20 cellular contexts compared by ENCODE assay signal in genomic region chr10:117551322-117552155, GRCh38. TPM values are rescaled to one million over a fixed set of nuclear protein-coding genes. Genes with fewer than 3 reads are reported as not detected.
DNase-seq lines count a peak whose midpoint lies in the region; ATAC-seq and TF ChIP-seq lines count a peak whose summit lies in the region.
"Had no signal": no experiment of that assay in that cellular context is flagged by ENCODE, and none has a peak within 500 bp of the region (broad histone marks: within the 10 kb centered on the region; RNA-seq: fewer than 3 reads in every experiment).

No MANE protein-coding gene starts in this region.

- peak overlapping the region; percentile 83 for H3K4me2 ChIP-seq in GM23248 (ENCODE audit: unreplicated experiment)

- H3K27me3 Mint-ChIP-seq in progenitor cell of endocrine pancreas, result peaks cover 100% of the 10 kb centered on the region

- peak overlapping the region; percentile 8 for H3K27ac Mint-ChIP-seq in progenitor cell of endocrine pancreas

- no peaks in the 10 kb centered on the region for H3K27me3 ChIP-seq in GM23248 (replicated peaks; ENCODE audit: insufficient read depth)
- H3K27me3 ChIP-seq in adipocyte (replicated peaks; ENCODE audit: control insufficient read depth, insufficient read depth, low read length), result no peaks in the 10 kb centered on the region
- peaks cover 100% of the 10 kb centered on the region for H3K27me3 ChIP-seq in iPS-18a (ENCODE audit: control insufficient read depth, insufficient read depth, low read length)
- peaks cover 29 to 100% (median 100%) of the 10 kb centered on the region in 3 donors for H3K27me3 ChIP-seq in stomach

- peak overlapping the region; percentile 70 for H3K4me3 ChIP-seq in GM23248
- peak overlapping the region; percentile 77 for H3K4me3 ChIP-seq in adipocyte (ENCODE audit: low read length)
- H3K4me3 ChIP-seq in iPS-18a (ENCODE audit: low read length), result peak overlapping the region; percentile 11
- H3K4me3 ChIP-seq in stomach, result no peak overlapping the region
- H3K4me3 ChIP-seq: left ventricle myocardium inferior, transverse colon had no signal

- H3F3A ChIP-seq in GM23248 (ENCODE audit: insufficient read depth), result no peaks in the 10 kb centered on the region

- TF ChIP-seq POLR2A in stomach (IDR thresholded peaks at IDR 0.05), result no peak

- H3K9ac ChIP-seq in GM23248, result peak overlapping the region; percentile 82
- peak overlapping the region; percentile 83 for H3K9ac ChIP-seq in adipocyte (ENCODE audit: low read length)
- H3K9ac ChIP-seq in iPS-18a (ENCODE audit: low read length), result no peak overlapping the region

- H3K9me3 Mint-ChIP-seq in progenitor cell of endocrine pancreas (ENCODE audit: low read depth), result no peaks in the 10 kb centered on the region

- no peak for TF ChIP-seq EP300 in stomach (IDR thresholded peaks at IDR 0.05)

- in situ Hi-C loops in GM23248 (cut with MboI), result no loop called here

- no peaks in the 10 kb centered on the region for H4K20me1 ChIP-seq in GM23248 (ENCODE audit: insufficient read depth)

- ATAC-seq in GM19324 (IDR thresholded peaks at IDR 0.05; ENCODE audit: low FRiP score, unreplicated experiment), result no peak
- ATAC-seq in GM21390 (IDR thresholded peaks at IDR 0.05; ENCODE audit: unreplicated experiment), result no peak
- ATAC-seq: HepG2 had no signal

- TF ChIP-seq CTCF in progenitor cell of endocrine pancreas (IDR thresholded peaks at IDR 0.05; ENCODE audit: unreplicated experiment) (no peak), stomach (IDR thresholded peaks at IDR 0.05) (no peak)

- H3K79me2 ChIP-seq in GM23248 (ENCODE audit: insufficient read depth), result peaks cover 86% of the 10 kb centered on the region

- WGBS in GM23248 (ENCODE audit: low coverage in 1 of 2, low lambda C conversion rate in 2 of 2, missing lambda C conversion rate in 2 of 2), 2 experiments, result 88% methylated on average over 45 of the region's 45 CpGs
- WGBS in stomach, 5 donors, result 6 to 15% (median 8%) methylated on average over 22 to 45 of the region's 45 CpGs

- intact Hi-C loops in stomach (cut with DNase I; ENCODE audit: low total_unique reads), result no loop called here

- H3K9me3 ChIP-seq in GM23248 (ENCODE audit: low read depth) (no peaks in the 10 kb centered on the region), adipocyte (ENCODE audit: control insufficient read depth, low read length) (no peaks in the 10 kb centered on the region), iPS-18a (ENCODE audit: control insufficient read depth, low read depth, low read length) (no peaks in the 10 kb centered on the region), stomach (no peaks in the 10 kb centered on the region)
- H3K9me3 ChIP-seq: heart left ventricle, left ventricle myocardium inferior, transverse colon had no signal

- H2AFZ ChIP-seq in GM23248, result peak overlapping the region; percentile 79

- H3K36me3 ChIP-seq in GM23248 (ENCODE audit: low read depth) (peaks cover 8% of the 10 kb centered on the region; the same call in 1 of the 2 replicates), adipocyte (ENCODE audit: control insufficient read depth, insufficient read depth, low read length, severe bottlenecking) (peaks cover 12% of the 10 kb centered on the region), iPS-18a (ENCODE audit: control insufficient read depth, low read depth, low read length) (no peaks in the 10 kb centered on the region), stomach (no peaks in the 10 kb centered on the region)
- H3K36me3 ChIP-seq: heart left ventricle, left ventricle myocardium inferior, transverse colon had no signal

- DNase-seq in GM23248 (no peak), adipocyte (ENCODE audit: low read depth) (no peak), progenitor cell of endocrine pancreas (ENCODE audit: low spot score, unreplicated experiment) (no peak), stomach (no peak), Kasumi-1 (lab: John Stamatoyannopoulos, UW) (no peak)
- DNase-seq: AML-193, cerebellar nuclear complex, DMS 273 treated with DMSO at 0.1 percent for 48 hours, heart left ventricle, left ventricle myocardium inferior, NCI-H1092, NCI-H2171 treated with DMSO at 0.1 percent for 48 hours, T-helper 1 cell, transverse colon had no signal

- H3K4me3 Mint-ChIP-seq in progenitor cell of endocrine pancreas (ENCODE audit: low read depth), result no peak overlapping the region

- H3K36me3 Mint-ChIP-seq in progenitor cell of endocrine pancreas (ENCODE audit: insufficient read depth), result no peaks in the 10 kb centered on the region

- peaks cover 10% of the 10 kb centered on the region for H3K4me1 Mint-ChIP-seq in progenitor cell of endocrine pancreas (ENCODE audit: low read depth)

- H3K4me1 ChIP-seq in GM23248 (ENCODE audit: insufficient read depth), result peaks cover 24% of the 10 kb centered on the region
- peaks cover 21% of the 10 kb centered on the region for H3K4me1 ChIP-seq in adipocyte (ENCODE audit: control insufficient read depth, insufficient read depth, low read length)
- H3K4me1 ChIP-seq in iPS-18a (ENCODE audit: control insufficient read depth, low read depth, low read length), result peaks cover 12% of the 10 kb centered on the region
- peaks cover 6 to 41% (median 26%) of the 10 kb centered on the region in 4 donors for H3K4me1 ChIP-seq in stomach

- peak overlapping the region; percentile 82 for H3K27ac ChIP-seq in GM23248
- H3K27ac ChIP-seq in iPS-18a (ENCODE audit: low read length), result no peak overlapping the region
- H3K27ac ChIP-seq in stomach, result no peak overlapping the region
- H3K27ac ChIP-seq: epithelial cell of prostate, heart left ventricle, left ventricle myocardium inferior, transverse colon had no signal

- H3K9me2 ChIP-seq in GM23248 (ENCODE audit: insufficient read depth), result no peaks in the 10 kb centered on the region

RNA-seq across cellular contexts. Expression of gene EMX2, which starts 9.0 kb away (rescaled TPM):
- total RNA-seq in GM23248 (2014; rRNA removed; shearing (Covaris generic)), result 13.4 and 16.3 TPM in 2 replicates
- polyA plus RNA-seq in GM23248 (2016; fragmentation: Nextera tagmentation; extraction: Ambion mirVana) (12.8 and 13.2 TPM in 2 replicates), stomach (under 1 TPM in 1 of 3 donors, not detected in 2; 0.18 TPM)
- total RNA-seq in progenitor cell of endocrine pancreas (0.89 TPM in 1 of 2 replicates, not detected in the other), stomach (not detected)
- total RNA-seq: H4, HepG2 had no signal
- polyA plus RNA-seq: HepG2 had no signal

Comparison
In these comparisons a context has a peak if more than half of its experiments do, and no peak if none do; other contexts are left out.
1. H3K4me3 ChIP-seq: peak in GM23248 (single experiment), adipocyte (single experiment) and iPS-18a (single experiment); none in stomach (0 of 4).